12 cellular contexts compared by ENCODE assay signal in the genomic region with DNA sequence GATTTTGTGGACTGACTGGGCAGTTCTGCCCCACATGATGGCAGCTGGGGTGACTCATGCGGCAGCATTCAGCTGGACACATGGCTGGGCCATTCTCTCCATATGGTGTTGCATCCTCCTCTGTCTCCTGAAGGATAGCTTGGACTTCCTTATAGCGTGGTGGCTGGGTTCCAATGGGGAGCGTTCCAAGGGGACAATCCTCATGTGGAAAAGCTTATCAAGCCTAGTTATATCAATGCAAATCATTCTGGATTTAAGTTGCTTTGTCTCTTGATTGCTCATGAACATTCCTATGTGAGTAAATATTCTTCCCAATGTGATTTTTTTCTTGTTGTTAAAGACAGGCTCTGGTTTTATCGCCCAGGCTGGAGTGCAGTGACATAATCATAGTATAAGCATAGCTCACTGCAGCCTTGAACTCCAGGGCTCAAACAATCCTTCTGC. TPM values are rescaled to one million over a fixed set of nuclear protein-coding genes. Genes with fewer than 3 reads are reported as not detected.
DNase-seq lines count a peak whose midpoint lies in the region; ATAC-seq and TF ChIP-seq lines count a peak whose summit lies in the region.
"Had no signal": no experiment of that assay in that cellular context is flagged by ENCODE, and none has a peak within 500 bp of the region (broad histone marks: within the 10 kb centered on the region; RNA-seq: fewer than 3 reads in every experiment).

No MANE protein-coding gene starts in this region.

- H3K9ac ChIP-seq in colonic mucosa (ENCODE audit: low read depth in 2 of 2, low read length in 2 of 2): no peak overlapping the region

- H3K27ac ChIP-seq in colonic mucosa: peak overlapping the region; percentile 11
- H3K27ac ChIP-seq: esophagus muscularis mucosa had no signal

- H3K4me3 Mint-ChIP-seq in neural crest cell (no peak overlapping the region), type B pancreatic cell (no peak overlapping the region)

- H3K36me3 Mint-ChIP-seq in neural crest cell (ENCODE audit: low read depth) (no peaks in the 10 kb centered on the region), type B pancreatic cell (peaks cover 3% of the 10 kb centered on the region)

- H3K27me3 ChIP-seq in MG63 (no peaks in the 10 kb centered on the region), colonic mucosa (no peaks in the 10 kb centered on the region)
- H3K27me3 ChIP-seq: esophagus muscularis mucosa had no signal

- H3K9me3 ChIP-seq in MG63 (no peaks in the 10 kb centered on the region), colonic mucosa (no peaks in the 10 kb centered on the region)
- H3K9me3 ChIP-seq: Caco-2, esophagus muscularis mucosa had no signal

- TF ChIP-seq CTCF in colonic mucosa (IDR thresholded peaks at IDR 0.05) (no peak), neural crest cell (conservative IDR thresholded peaks at IDR 0.05) (no peak), type B pancreatic cell (conservative IDR thresholded peaks at IDR 0.05) (no peak)

- H3K4me3 ChIP-seq in MG63 (no peak overlapping the region), colonic mucosa (no peak overlapping the region)
- H3K4me3 ChIP-seq: esophagus muscularis mucosa had no signal

- no peaks in the 10 kb centered on the region for H3K4me1 ChIP-seq in colonic mucosa
- H3K4me1 ChIP-seq: esophagus muscularis mucosa had no signal

- intact Hi-C loops in colonic mucosa (cut with DNase I): no loop called here

- H3K27me3 Mint-ChIP-seq in neural crest cell (ENCODE audit: low read depth) (no peaks in the 10 kb centered on the region), type B pancreatic cell (no peaks in the 10 kb centered on the region)

- H3K9me3 Mint-ChIP-seq in neural crest cell: no peaks in the 10 kb centered on the region
- H3K9me3 Mint-ChIP-seq in type B pancreatic cell: no peaks in the 10 kb centered on the region

- H3K4me1 Mint-ChIP-seq in neural crest cell (peaks cover 24% of the 10 kb centered on the region), type B pancreatic cell (ENCODE audit: unreplicated experiment) (peaks cover 37% of the 10 kb centered on the region)

- H3K36me3 ChIP-seq in MG63 (no peaks in the 10 kb centered on the region), colonic mucosa (no peaks in the 10 kb centered on the region)

- H3K27ac Mint-ChIP-seq in neural crest cell (ENCODE audit: unreplicated experiment) (peak overlapping the region; percentile 45), type B pancreatic cell (no peak overlapping the region)

- ATAC-seq in HG03039 (IDR thresholded peaks at IDR 0.05; ENCODE audit: unreplicated experiment): no peak
- ATAC-seq in GM19395 (IDR thresholded peaks at IDR 0.05; ENCODE audit: unreplicated experiment): no peak
- ATAC-seq: left lobe of liver, Panc1 had no signal

- DNase-seq in DMS 273 treated with DMSO at 0.1 percent for 48 hours (lab: John Stamatoyannopoulos, UW) (peak; percentile 50), MG63 (peak; percentile 91), colonic mucosa (peak; percentile 62), neural crest cell (ENCODE audit: low read depth, low spot score) (no peak), hippocampal formation (lab: John Stamatoyannopoulos, UW) (no peak), type B pancreatic cell (ENCODE audit: extremely low spot score, unreplicated experiment) (no peak)
- DNase-seq: Caco-2 had no signal

RNA-seq across cellular contexts. Expression of a gene that starts 13.2 kb away (rescaled TPM):
- 70.3 and 127 TPM in 2 replicates for total RNA-seq in MG63 (2014; rRNA removed; shearing (Covaris generic); ENCODE audit: low replicate concordance)
- total RNA-seq in colonic mucosa (100 to 1,000 TPM in 1 of 2 donors, 10 to 100 TPM in 1; 71.6 to 150 TPM), neural crest cell (254 and 265 TPM in 2 replicates), type B pancreatic cell (ENCODE audit: low replicate concordance) (192 and 706 TPM in 2 replicates)

Comparison
In these comparisons a context has a peak if more than half of its experiments do, and no peak if none do; other contexts are left out.
1. DNase-seq: peak in DMS 273 treated with DMSO at 0.1 percent for 48 hours (single experiment), MG63 (single experiment) and colonic mucosa (single experiment); none in neural crest cell (single experiment), hippocampal formation (0 of 2) and type B pancreatic cell (single experiment).